Comparison of ENCODE assay signal across 20 cellular contexts in genomic region chr17:79369532-79369931, GRCh38.
DNase-seq lines count a peak whose midpoint lies in the region; ATAC-seq, FAIRE-seq and TF ChIP-seq lines count a peak whose summit lies in the region.
"Had no signal": no experiment of that assay in that cellular context is flagged by ENCODE, and none has a peak within 500 bp of the region (broad histone marks: within the 10 kb centered on the region; RNA-seq: fewer than 3 reads in every experiment).

No MANE protein-coding gene starts in this region.

- no peaks in the 10 kb centered on the region for H3K9me2 ChIP-seq in HCT116 (ENCODE audit: insufficient read depth)

- H3K4me3 ChIP-seq in HepG2 (replicated peaks in 1 of 3; ENCODE audit: insufficient read depth in 1 of 3, low read depth in 2 of 3, low read length in 3 of 3) = no peak overlapping the region
- H3K4me3 ChIP-seq in right lobe of liver = no peak overlapping the region
- no peak overlapping the region for H3K4me3 ChIP-seq in HCT116 (replicated peaks in 1 of 2; ENCODE audit: low read depth in 1 of 2, low read length in 2 of 2)
- H3K4me3 ChIP-seq in endodermal cell (ENCODE audit: low read length) = no peak overlapping the region
- no peak overlapping the region for H3K4me3 ChIP-seq in CD8-positive, alpha-beta T cell (ENCODE audit: low read depth, low read length)
- H3K4me3 ChIP-seq: BLaER1, HAP-1 had no signal

- in situ Hi-C loops in HepG2 (cut with HindIII; ENCODE audit: extremely low pct_ligation_motif_present, low pct_unique_long_range_greater_than_20kb) = no loop called here

- BruUV-seq in HepG2 (replicated peaks; lab: Mats Ljungman, UMichigan) (no TSS peak), HCT116 (replicated peaks; lab: Mats Ljungman, UMichigan) (no TSS peak)

- H3K27ac ChIP-seq in HepG2 (ENCODE audit: extremely low read length, insufficient read depth, low read length) (no peak overlapping the region), right lobe of liver (no peak overlapping the region), HCT116 (ENCODE audit: low read depth, low read length) (no peak overlapping the region), endodermal cell (ENCODE audit: low read depth, low read length) (no peak overlapping the region)
- H3K27ac ChIP-seq in CD8-positive, alpha-beta T cell (ENCODE audit: low read depth, low read length) = no peak overlapping the region
- H3K27ac ChIP-seq: BLaER1, C4-2B had no signal

- peaks cover 25 to 96% of the 10 kb centered on the region in 2 experiments for H3K27me3 ChIP-seq in HepG2 (ENCODE audit: control insufficient read depth in 1 of 2, insufficient read depth in 2 of 2, low read length in 2 of 2)
- no peaks in the 10 kb centered on the region for H3K27me3 ChIP-seq in right lobe of liver
- H3K27me3 ChIP-seq in HCT116 (ENCODE audit: insufficient read depth, low read length) = peaks cover 57% of the 10 kb centered on the region
- H3K27me3 ChIP-seq in endodermal cell (ENCODE audit: control insufficient read depth, insufficient read depth, low read length, poor library complexity, severe bottlenecking) = no peaks in the 10 kb centered on the region
- H3K27me3 ChIP-seq in CD8-positive, alpha-beta T cell (ENCODE audit: insufficient read depth, low read length) = no peaks in the 10 kb centered on the region
- H3K27me3 ChIP-seq: BLaER1 had no signal

- H3K36me3 Mint-ChIP-seq in endodermal cell (ENCODE audit: low read depth) = no peaks in the 10 kb centered on the region
- H3K36me3 Mint-ChIP-seq in CD8-positive, alpha-beta T cell = no peaks in the 10 kb centered on the region
- no peaks in the 10 kb centered on the region for H3K36me3 Mint-ChIP-seq in effector memory CD8-positive, alpha-beta T cell (ENCODE audit: insufficient read depth)
- H3K36me3 Mint-ChIP-seq in activated CD4-positive, alpha-beta T cell treated with anti-CD3 and anti-CD28 coated beads, Interleukin-2, amount 10 ng/mL, durations not matched to agents 24 days and 14 days (ENCODE audit: low read depth) = no peaks in the 10 kb centered on the region
- H3K36me3 Mint-ChIP-seq: CD4-positive, CD25-positive, alpha-beta regulatory T cell; CD8-positive, alpha-beta memory T cell had no signal

- WGBS in HepG2 (ENCODE audit: low lambda C conversion rate) = 4% methylated on average over 7 of the region's 9 CpGs
- 20% methylated on average over 1 of the region's 9 CpGs for WGBS in right lobe of liver (ENCODE audit: insufficient coverage, low coverage, low lambda C conversion rate, missing lambda C conversion rate)
- 79 to 85% methylated on average over 4 to 9 of the region's 9 CpGs for WGBS in endodermal cell (ENCODE audit: insufficient coverage in 1 of 2, insufficient read length in 1 of 2), 2 experiments

- POLR2A ChIA-PET in HepG2 (lab: Yijun Ruan, JAX) = no interaction called here
- POLR2A ChIA-PET in HCT116 (lab: Charles Lee) = no interaction called here
- POLR2A ChIA-PET in CD8-positive, alpha-beta T cell (lab: Charles Lee) = no interaction called here

- RAD21 ChIA-PET in HCT116 (lab: Charles Lee; ENCODE audit: low non-redundant PET in 1 of 2, low total read pairs in 2 of 2, uncharacterized antibody in 2 of 2, unreplicated experiment in 2 of 2) = no interaction called here

- ATAC-seq in HepG2 (peak; percentile 44), right lobe of liver (no peak), HCT116 (peak; percentile 66)
- ATAC-seq in CD8-positive, alpha-beta T cell = no peak
- ATAC-seq in effector memory CD8-positive, alpha-beta T cell (replicated peaks) = no peak

- H3K27ac Mint-ChIP-seq in endodermal cell = no peak overlapping the region
- H3K27ac Mint-ChIP-seq in CD8-positive, alpha-beta T cell = no peak overlapping the region
- H3K27ac Mint-ChIP-seq in effector memory CD8-positive, alpha-beta T cell = no peak overlapping the region
- H3K27ac Mint-ChIP-seq in activated CD4-positive, alpha-beta T cell treated with anti-CD3 and anti-CD28 coated beads, Interleukin-2, amount 10 ng/mL, durations not matched to agents 24 days and 14 days = no peak overlapping the region
- H3K27ac Mint-ChIP-seq: CD4-positive, CD25-positive, alpha-beta regulatory T cell; CD8-positive, alpha-beta memory T cell had no signal

- no peak for TF ChIP-seq POLR2A in HepG2 (IDR thresholded peaks at IDR 0.05; ENCODE audit: insufficient read depth in 1 of 2, low read depth in 2 of 2, low read length in 2 of 2)
- TF ChIP-seq POLR2A in right lobe of liver (IDR thresholded peaks at IDR 0.05) = no peak
- no peak for TF ChIP-seq POLR2A in HCT116 (IDR thresholded peaks at IDR 0.05; ENCODE audit: borderline replicate concordance, extremely low read depth, insufficient read depth, insufficient read length)

- H3K4me3 Mint-ChIP-seq in endodermal cell = no peak overlapping the region
- H3K4me3 Mint-ChIP-seq in CD8-positive, alpha-beta T cell = no peak overlapping the region
- H3K4me3 Mint-ChIP-seq in effector memory CD8-positive, alpha-beta T cell = no peak overlapping the region
- no peak overlapping the region for H3K4me3 Mint-ChIP-seq in activated CD4-positive, alpha-beta T cell treated with anti-CD3 and anti-CD28 coated beads, Interleukin-2, amount 10 ng/mL, durations not matched to agents 24 days and 14 days
- H3K4me3 Mint-ChIP-seq: CD4-positive, CD25-positive, alpha-beta regulatory T cell; CD8-positive, alpha-beta memory T cell had no signal

- TF ChIP-seq RAD21 in HepG2 (CRISPR knock-in tag; IDR thresholded peaks at IDR 0.05) = no peak
- no peak for TF ChIP-seq RAD21 in HCT116 (IDR thresholded peaks at IDR 0.05; ENCODE audit: low read depth)

- H3K4me1 Mint-ChIP-seq in endodermal cell = peaks cover 4% of the 10 kb centered on the region
- no peaks in the 10 kb centered on the region for H3K4me1 Mint-ChIP-seq in CD8-positive, alpha-beta T cell (ENCODE audit: low read depth)
- H3K4me1 Mint-ChIP-seq in effector memory CD8-positive, alpha-beta T cell (ENCODE audit: low read depth in 2 of 2) = no peaks in the 10 kb centered on the region
- H3K4me1 Mint-ChIP-seq in activated CD4-positive, alpha-beta T cell treated with anti-CD3 and anti-CD28 coated beads, Interleukin-2, amount 10 ng/mL, durations not matched to agents 24 days and 14 days = no peaks in the 10 kb centered on the region
- H3K4me1 Mint-ChIP-seq: CD4-positive, CD25-positive, alpha-beta regulatory T cell; CD8-positive, alpha-beta memory T cell had no signal

- H3K27me3 Mint-ChIP-seq in endodermal cell (ENCODE audit: insufficient read depth) = no peaks in the 10 kb centered on the region
- peaks cover 13% of the 10 kb centered on the region for H3K27me3 Mint-ChIP-seq in CD8-positive, alpha-beta T cell (ENCODE audit: low read depth)
- H3K27me3 Mint-ChIP-seq in effector memory CD8-positive, alpha-beta T cell = peaks cover 21 to 97% of the 10 kb centered on the region in 2 donors
- peaks cover 4% of the 10 kb centered on the region for H3K27me3 Mint-ChIP-seq in activated CD4-positive, alpha-beta T cell treated with anti-CD3 and anti-CD28 coated beads, Interleukin-2, amount 10 ng/mL, durations not matched to agents 24 days and 14 days

- intact Hi-C loops in HepG2 (cut with micrococcal nuclease; ENCODE audit: unreplicated experiment) = no loop called here
- intact Hi-C loops in right lobe of liver (cut with DNase I) = no loop called here
- intact Hi-C loops in HCT116 (cut with micrococcal nuclease) = no loop called here
- intact Hi-C loops in CD8-positive, alpha-beta T cell (cut with DNase I, micrococcal nuclease) = no loop called here
- intact Hi-C loops in activated CD4-positive, alpha-beta T cell treated with anti-CD3 and anti-CD28 coated beads, Interleukin-2, amount 10 ng/mL, durations not matched to agents 24 days and 14 days (cut with micrococcal nuclease) = no loop called here

- TF ChIP-seq CTCF in HepG2 (CRISPR knock-in tag; IDR thresholded peaks at IDR 0.05) (no peak), right lobe of liver (IDR thresholded peaks at IDR 0.05) (no peak), HCT116 (IDR thresholded peaks at IDR 0.05 in 2 of 3, conservative IDR thresholded peaks at IDR 0.05 in 1 of 3; ENCODE audit: borderline replicate concordance in 1 of 3, insufficient read depth in 1 of 3, low read depth in 2 of 3, low read length in 2 of 3) (0 out of 6 replicates have a peak, but pooled peaks of 1 of the 3 experiments have one; percentile 4), endodermal cell (conservative IDR thresholded peaks at IDR 0.05) (peak; percentile 48)
- TF ChIP-seq CTCF in CD8-positive, alpha-beta T cell (IDR thresholded peaks at IDR 0.05) = no peak

- H4K20me1 ChIP-seq in HepG2 (ENCODE audit: insufficient read depth, low read length) (no peaks in the 10 kb centered on the region; the same call in 1 of the 2 replicates), HCT116 (ENCODE audit: insufficient read depth) (no peaks in the 10 kb centered on the region)

- H3K9me3 Mint-ChIP-seq in endodermal cell = no peaks in the 10 kb centered on the region
- no peaks in the 10 kb centered on the region for H3K9me3 Mint-ChIP-seq in CD8-positive, alpha-beta T cell
- no peaks in the 10 kb centered on the region for H3K9me3 Mint-ChIP-seq in effector memory CD8-positive, alpha-beta T cell
- no peaks in the 10 kb centered on the region for H3K9me3 Mint-ChIP-seq in activated CD4-positive, alpha-beta T cell treated with anti-CD3 and anti-CD28 coated beads, Interleukin-2, amount 10 ng/mL, durations not matched to agents 24 days and 14 days
- H3K9me3 Mint-ChIP-seq: CD4-positive, CD25-positive, alpha-beta regulatory T cell; CD8-positive, alpha-beta memory T cell had no signal

- TF ChIP-seq EP300 in HepG2 (IDR thresholded peaks at IDR 0.05; ENCODE audit: low read depth in 2 of 2, low read length in 2 of 2) (no peak), HepG2 (CRISPR knock-in tag; IDR thresholded peaks at IDR 0.05; ENCODE audit: borderline replicate concordance) (no peak)

- no peaks in the 10 kb centered on the region for H3K79me2 ChIP-seq in HepG2 (ENCODE audit: insufficient read depth, low read length)
- H3K79me2 ChIP-seq in HCT116 (ENCODE audit: insufficient read depth, low read length) = no peaks in the 10 kb centered on the region

- CTCF ChIA-PET in HepG2 (lab: Yijun Ruan, JAX; ENCODE audit: low intra/inter-chr PET ratio, low total read pairs) (no interaction called here), HCT116 (lab: Charles Lee) (interaction anchor here (0.6 kb wide), 2 partner anchors 12 to 376 kb away, joined by 3 to 5 read pairs; no protein-coding TSS in a partner anchor)
- CTCF ChIA-PET in CD8-positive, alpha-beta T cell (lab: Charles Lee) = no interaction called here

- no peak for FAIRE-seq in HepG2 (lab: Jason Lieb, UNC)
- FAIRE-seq: D721Med, GM12892, H54 had no signal

- H3K4me1 ChIP-seq in HepG2 (ENCODE audit: insufficient read depth, low read length) (no peaks in the 10 kb centered on the region), right lobe of liver (no peaks in the 10 kb centered on the region), HCT116 (ENCODE audit: control insufficient read depth in 1 of 2, insufficient read depth in 2 of 2, low read length in 2 of 2) (no peaks in the 10 kb centered on the region), endodermal cell (ENCODE audit: control insufficient read depth, insufficient read depth, low read length) (peaks cover 4% of the 10 kb centered on the region)
- no peaks in the 10 kb centered on the region for H3K4me1 ChIP-seq in CD8-positive, alpha-beta T cell (ENCODE audit: insufficient read depth, low read length)
- H3K4me1 ChIP-seq: HAP-1 had no signal

- H2AFZ ChIP-seq in HepG2 (ENCODE audit: low read length) (no peak overlapping the region), HCT116 (ENCODE audit: low read depth, low read length, poor library complexity, severe bottlenecking) (no peak overlapping the region)

- DNase-seq in HepG2 (ENCODE audit: low spot score) (no peak), right lobe of liver (no peak), HCT116 (ENCODE audit: low read depth, low spot score) (no peak), endodermal cell (no peak)
- no peak for DNase-seq in CD8-positive, alpha-beta T cell
- DNase-seq in effector memory CD8-positive, alpha-beta T cell = no peak
- no peak for DNase-seq in activated CD4-positive, alpha-beta T cell treated with anti-CD3 and anti-CD28 coated beads, Interleukin-2, amount 10 ng/mL, durations not matched to agents 24 days and 14 days
- DNase-seq: CD4-positive, CD25-positive, alpha-beta regulatory T cell; CD8-positive, alpha-beta memory T cell; DMS 273 treated with DMSO at 0.1 percent for 48 hours; DMS79; EL; GDM1; GOT3 had no signal

- H3K36me3 ChIP-seq in HepG2 (replicated peaks in 1 of 2; ENCODE audit: control insufficient read depth in 1 of 2, insufficient read depth in 2 of 2, low read length in 2 of 2) (no peaks in the 10 kb centered on the region), right lobe of liver (no peaks in the 10 kb centered on the region), HCT116 (ENCODE audit: control insufficient read depth in 1 of 2, insufficient read depth in 2 of 2, low read length in 2 of 2) (no peaks in the 10 kb centered on the region), endodermal cell (ENCODE audit: control insufficient read depth, insufficient read depth, low read length) (no peaks in the 10 kb centered on the region)
- H3K36me3 ChIP-seq in CD8-positive, alpha-beta T cell (ENCODE audit: insufficient read depth, low read length) = no peaks in the 10 kb centered on the region
- H3K36me3 ChIP-seq: BLaER1, HAP-1 had no signal

- H3K9ac ChIP-seq in HepG2 (ENCODE audit: insufficient read depth, low read depth, low read length) (no peak overlapping the region), HCT116 (ENCODE audit: low read length) (no peak overlapping the region), endodermal cell (ENCODE audit: extremely low read depth, low read length, poor library complexity, severe bottlenecking) (no peak overlapping the region)
- H3K9ac ChIP-seq: BLaER1 had no signal

- H3K9me3 ChIP-seq in HepG2 (ENCODE audit: low read length) (no peaks in the 10 kb centered on the region), right lobe of liver (no peaks in the 10 kb centered on the region), HCT116 (ENCODE audit: control insufficient read depth in 1 of 2, insufficient read depth in 1 of 2, low read depth in 1 of 2, low read length in 2 of 2) (no peaks in the 10 kb centered on the region), endodermal cell (ENCODE audit: control insufficient read depth, low read length) (no peaks in the 10 kb centered on the region)
- H3K9me3 ChIP-seq in CD8-positive, alpha-beta T cell (ENCODE audit: low read length) = no peaks in the 10 kb centered on the region
- H3K9me3 ChIP-seq: BLaER1, HAP-1 had no signal

- no peak overlapping the region for H3K4me2 ChIP-seq in HepG2 (ENCODE audit: low read depth, low read length)
- H3K4me2 ChIP-seq in HCT116 (ENCODE audit: low read length) = no peak overlapping the region
- H3K4me2 ChIP-seq: BLaER1 had no signal

Comparison
In these comparisons a context has a peak if more than half of its experiments do, and no peak if none do; other contexts are left out.
1. ATAC-seq: peak in HepG2 (single experiment) and HCT116 (single experiment); none in right lobe of liver (0 of 4), CD8-positive, alpha-beta T cell (single experiment) and effector memory CD8-positive, alpha-beta T cell (single experiment).